ENCODE assay signal across 8 cellular contexts in the genomic region with DNA sequence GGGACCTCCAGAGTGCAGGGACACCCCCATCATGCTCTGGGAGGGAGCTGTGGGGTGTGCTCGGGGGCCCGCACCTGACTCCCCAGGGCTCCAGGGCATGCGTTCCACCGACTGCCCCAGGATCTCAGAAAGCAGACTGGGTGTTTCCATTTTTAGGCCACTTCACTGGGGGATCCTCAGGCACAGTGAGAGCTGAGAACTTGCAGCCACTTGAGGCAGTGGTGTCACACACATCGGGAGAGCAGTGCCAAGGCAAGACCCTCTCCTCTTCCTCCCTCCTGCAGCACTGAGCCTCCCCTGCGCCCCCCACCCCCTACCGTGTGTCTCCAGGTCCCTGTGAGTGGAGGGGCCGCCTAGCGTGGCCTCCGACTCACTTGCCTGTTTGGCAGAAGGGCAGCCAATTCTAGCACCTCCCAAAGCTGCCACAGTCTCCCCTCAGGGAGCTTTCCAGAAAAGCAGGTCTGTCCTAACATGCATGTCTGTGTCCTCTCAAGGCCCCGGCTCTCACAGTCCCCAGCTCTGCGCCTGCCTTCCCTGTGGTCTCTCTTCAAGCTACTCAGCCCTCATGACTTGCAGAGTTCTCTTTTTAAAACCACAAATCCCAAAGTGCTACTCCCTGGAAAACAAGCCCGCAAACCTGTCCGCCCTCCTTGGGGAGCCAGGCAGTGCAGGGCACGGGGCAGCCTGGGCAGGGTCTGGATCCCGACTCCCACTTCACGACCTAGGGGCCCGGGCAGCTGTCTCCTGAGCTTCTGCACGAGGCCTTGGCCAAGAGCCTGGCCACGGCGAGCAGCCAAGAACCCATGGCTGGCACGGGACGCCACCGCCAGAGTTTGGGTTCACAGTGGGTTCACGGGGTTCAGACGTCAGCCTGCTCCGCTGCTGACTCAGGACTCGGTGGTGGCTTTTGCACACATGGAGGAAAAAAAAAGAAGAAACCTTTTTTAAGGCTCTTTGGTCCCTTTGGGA.
DNase-seq lines count a peak whose midpoint lies in the region; ATAC-seq lines count a peak whose summit lies in the region.

No MANE protein-coding gene starts in this region.

- H3K79me2 ChIP-seq in ACC112 (ENCODE audit: control insufficient read depth, insufficient read depth, low read length, unreplicated experiment) = peaks cover 75% of the 10 kb centered on the region

- peak overlapping the region; percentile 98 for H3K27ac ChIP-seq in ACC112 (ENCODE audit: low read depth, low read length)

- no peak overlapping the region for H2AFZ ChIP-seq in ACC112 (ENCODE audit: low read length, unreplicated experiment)

- ATAC-seq in GM21786 (IDR thresholded peaks at IDR 0.05; ENCODE audit: unreplicated experiment) = peak; percentile 33
- ATAC-seq in stimulated activated memory B cell treated with anti-CD40 and anti-IgM and Interleukin-4, amounts not matched to agents 10 μg/mL and 1 μg/mL and 100 μg/mL, for 72 hours = peak; percentile 72

- H3K36me3 Mint-ChIP-seq in stimulated activated memory B cell treated with anti-CD40 and anti-IgM and Interleukin-4, amounts not matched to agents 10 μg/mL and 1 μg/mL and 100 μg/mL, for 72 hours = peaks cover 16% of the 10 kb centered on the region
- peaks cover 24% of the 10 kb centered on the region for H3K36me3 Mint-ChIP-seq in activated naive CD4-positive, alpha-beta T cell treated with anti-CD3 and anti-CD28 coated beads, Interleukin-2, amount 10 ng/mL, durations not matched to agents 7 days and 5 days

- no peaks in the 10 kb centered on the region for H3K9me3 Mint-ChIP-seq in stimulated activated memory B cell treated with anti-CD40 and anti-IgM and Interleukin-4, amounts not matched to agents 10 μg/mL and 1 μg/mL and 100 μg/mL, for 72 hours
- no peaks in the 10 kb centered on the region for H3K9me3 Mint-ChIP-seq in activated naive CD4-positive, alpha-beta T cell treated with anti-CD3 and anti-CD28 coated beads, Interleukin-2, amount 10 ng/mL, durations not matched to agents 7 days and 5 days

- in situ Hi-C loops in ACHN (cut with HindIII; ENCODE audit: low pct_ligation_motif_present, low pct_unique_long_range_greater_than_20kb, low sequenced_read_pairs) = no loop called here

- 0 out of 2 replicates have a peak overlapping the region, but pooled peaks have one; percentile 56 for H3K4me3 ChIP-seq in ACC112 (ENCODE audit: low read depth, low read length)

- H3K27me3 Mint-ChIP-seq in stimulated activated memory B cell treated with anti-CD40 and anti-IgM and Interleukin-4, amounts not matched to agents 10 μg/mL and 1 μg/mL and 100 μg/mL, for 72 hours = no peaks in the 10 kb centered on the region
- no peaks in the 10 kb centered on the region for H3K27me3 Mint-ChIP-seq in activated naive CD4-positive, alpha-beta T cell treated with anti-CD3 and anti-CD28 coated beads, Interleukin-2, amount 10 ng/mL, durations not matched to agents 7 days and 5 days

- no peaks in the 10 kb centered on the region for H3K36me3 ChIP-seq in ACC112 (ENCODE audit: insufficient read depth, low read length)

- CTCF ChIA-PET in activated naive CD4-positive, alpha-beta T cell treated with anti-CD3 and anti-CD28 coated beads, Interleukin-2, amount 10 ng/mL, durations not matched to agents 7 days and 5 days (lab: Charles Lee) = interaction anchor here (1.2 to 2.8 kb wide), 6 partner anchors 17 to 171 kb away, joined by 3 to 13 read pairs (median 5); no protein-coding TSS in a partner anchor

- no peaks in the 10 kb centered on the region for H3K27me3 ChIP-seq in ACC112 (ENCODE audit: insufficient read depth, low read length)

- peak overlapping the region; percentile 49 for H3K27ac Mint-ChIP-seq in stimulated activated memory B cell treated with anti-CD40 and anti-IgM and Interleukin-4, amounts not matched to agents 10 μg/mL and 1 μg/mL and 100 μg/mL, for 72 hours
- no peak overlapping the region for H3K27ac Mint-ChIP-seq in activated naive CD4-positive, alpha-beta T cell treated with anti-CD3 and anti-CD28 coated beads, Interleukin-2, amount 10 ng/mL, durations not matched to agents 7 days and 5 days

- DNase-seq in amniotic epithelial cell (ENCODE audit: low read depth) (peak; percentile 87), hypothalamus (lab: John Stamatoyannopoulos, UW) (peak in 35 of 51 donors; percentile 16 to 69 (median 48)), middle frontal gyrus (ENCODE audit: extremely low spot score, low spot score) (no peak), ACHN (no peak)
- no peak for DNase-seq in activated naive CD4-positive, alpha-beta T cell treated with anti-CD3 and anti-CD28 coated beads, Interleukin-2, amount 10 ng/mL, durations not matched to agents 7 days and 5 days

- no peak overlapping the region for H3K4me3 Mint-ChIP-seq in stimulated activated memory B cell treated with anti-CD40 and anti-IgM and Interleukin-4, amounts not matched to agents 10 μg/mL and 1 μg/mL and 100 μg/mL, for 72 hours
- H3K4me3 Mint-ChIP-seq in activated naive CD4-positive, alpha-beta T cell treated with anti-CD3 and anti-CD28 coated beads, Interleukin-2, amount 10 ng/mL, durations not matched to agents 7 days and 5 days = no peak overlapping the region

- peaks cover 48% of the 10 kb centered on the region for H3K4me1 ChIP-seq in ACC112 (ENCODE audit: control insufficient read depth, insufficient read depth, low read length, unreplicated experiment)

- H3K4me1 Mint-ChIP-seq in stimulated activated memory B cell treated with anti-CD40 and anti-IgM and Interleukin-4, amounts not matched to agents 10 μg/mL and 1 μg/mL and 100 μg/mL, for 72 hours = peaks cover 91% of the 10 kb centered on the region
- peaks cover 73% of the 10 kb centered on the region for H3K4me1 Mint-ChIP-seq in activated naive CD4-positive, alpha-beta T cell treated with anti-CD3 and anti-CD28 coated beads, Interleukin-2, amount 10 ng/mL, durations not matched to agents 7 days and 5 days

Comparison
In these comparisons a context has a peak if more than half of its experiments do, and no peak if none do; other contexts are left out.
1. DNase-seq: peak in amniotic epithelial cell (single experiment) and hypothalamus (35 of 51); none in middle frontal gyrus (single experiment), ACHN (single experiment) and activated naive CD4-positive, alpha-beta T cell treated with anti-CD3 and anti-CD28 coated beads, Interleukin-2, amount 10 ng/mL, durations not matched to agents 7 days and 5 days (single experiment).